9 cellular contexts compared by ENCODE assay signal in the genomic region with DNA sequence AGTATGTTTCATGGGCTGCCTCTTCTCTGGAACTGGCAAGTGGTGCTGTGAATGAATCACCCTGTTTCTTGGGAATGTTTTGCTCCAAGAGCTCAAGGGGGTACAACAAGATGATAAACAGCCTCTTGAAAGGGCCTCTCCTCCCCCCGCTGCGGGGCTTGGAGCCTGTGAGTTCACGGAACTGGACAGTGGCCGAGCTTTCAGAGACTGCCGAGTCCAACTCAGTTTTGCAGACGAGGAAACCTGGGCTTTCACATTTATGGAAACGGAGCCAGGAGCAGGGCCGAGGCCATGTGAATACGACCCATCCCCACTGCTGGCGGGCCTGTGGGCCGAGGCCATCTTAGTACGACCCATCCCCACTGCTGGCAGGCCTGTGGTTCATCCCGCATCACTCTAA. TPM values are rescaled to one million over a fixed set of nuclear protein-coding genes. Genes with fewer than 3 reads are reported as not detected.
DNase-seq lines count a peak whose midpoint lies in the region; ATAC-seq and TF ChIP-seq lines count a peak whose summit lies in the region.
"Had no signal": no experiment of that assay in that cellular context is flagged by ENCODE, and none has a peak within 500 bp of the region (broad histone marks: within the 10 kb centered on the region; RNA-seq: fewer than 3 reads in every experiment).

No MANE protein-coding gene starts in this region.

- no peak overlapping the region for H3K9ac ChIP-seq in colonic mucosa (ENCODE audit: low read depth in 2 of 2, low read length in 2 of 2)
- H3K9ac ChIP-seq in stomach smooth muscle (ENCODE audit: low read length in 2 of 2) = peak overlapping the region in 1 of 2 donors; percentile 50

- H3K27ac ChIP-seq in colonic mucosa (no peak overlapping the region), lower lobe of right lung (peak overlapping the region; percentile 24), stomach smooth muscle (ENCODE audit: low read length) (peak overlapping the region; percentile 70)

- no peak overlapping the region for H3K4me3 ChIP-seq in colonic mucosa
- H3K4me3 ChIP-seq in lower lobe of right lung = no peak overlapping the region
- H3K4me3 ChIP-seq in stomach smooth muscle (ENCODE audit: low read length in 2 of 2) = peak overlapping the region in 1 of 2 donors; percentile 8
- no peak overlapping the region for H3K4me3 ChIP-seq in HAP-1

- H3K27me3 ChIP-seq in colonic mucosa = no peaks in the 10 kb centered on the region
- no peaks in the 10 kb centered on the region for H3K27me3 ChIP-seq in lower lobe of right lung (ENCODE audit: low read depth)
- H3K27me3 ChIP-seq in stomach smooth muscle (ENCODE audit: control insufficient read depth in 1 of 2, insufficient read depth in 2 of 2, low read length in 2 of 2) = no peaks in the 10 kb centered on the region
- no peaks in the 10 kb centered on the region for H3K27me3 ChIP-seq in HAP-1 (ENCODE audit: low read depth)

- intact Hi-C loops in colonic mucosa (cut with DNase I) (no loop called here), lower lobe of right lung (cut with DNase I) (no loop called here)

- peak; percentile 88 for DNase-seq in GM03348 (ENCODE audit: low spot score)
- DNase-seq in colonic mucosa = peak; percentile 71
- DNase-seq in lower lobe of right lung = peak; percentile 76
- no peak for DNase-seq in activated CD4-positive, alpha-beta T cell treated with anti-CD3 and anti-CD28 coated beads, Interleukin-2, amount 50 U/mL, for 4 hours
- DNase-seq in HAP-1 (ENCODE audit: low spot score in 2 of 2) = no peak
- DNase-seq in KBM-7 = no peak
- DNase-seq: amygdala had no signal

- no peaks in the 10 kb centered on the region for H3K4me1 ChIP-seq in colonic mucosa
- peaks cover 9% of the 10 kb centered on the region for H3K4me1 ChIP-seq in lower lobe of right lung
- peaks cover 33% of the 10 kb centered on the region for H3K4me1 ChIP-seq in stomach smooth muscle (ENCODE audit: control insufficient read depth, insufficient read depth, low read length)
- H3K4me1 ChIP-seq in HAP-1 = no peaks in the 10 kb centered on the region

- TF ChIP-seq CTCF in colonic mucosa (IDR thresholded peaks at IDR 0.05) (no peak), lower lobe of right lung (IDR thresholded peaks at IDR 0.05) (no peak)

- ATAC-seq in lower lobe of right lung (peak; percentile 70 to 79), HG03175 (IDR thresholded peaks at IDR 0.05; ENCODE audit: unreplicated experiment) (no peak)

- H3K9me3 ChIP-seq in colonic mucosa (no peaks in the 10 kb centered on the region), lower lobe of right lung (no peaks in the 10 kb centered on the region), stomach smooth muscle (ENCODE audit: control insufficient read depth in 2 of 2, low read length in 2 of 2) (no peaks in the 10 kb centered on the region), HAP-1 (no peaks in the 10 kb centered on the region)

- in situ Hi-C loops in HAP-1 (cut with MboI; ENCODE audit: low sequenced_read_pairs) (no loop called here), KBM-7 (cut with MboI; ENCODE audit: low pct_unique_long_range_greater_than_20kb, low sequenced_read_pairs) (no loop called here)

- H3K36me3 ChIP-seq in colonic mucosa = no peaks in the 10 kb centered on the region
- H3K36me3 ChIP-seq in lower lobe of right lung = no peaks in the 10 kb centered on the region
- no peaks in the 10 kb centered on the region for H3K36me3 ChIP-seq in stomach smooth muscle (ENCODE audit: control insufficient read depth in 2 of 2, insufficient read depth in 2 of 2, low read length in 2 of 2)
- no peaks in the 10 kb centered on the region for H3K36me3 ChIP-seq in HAP-1 (replicated peaks)

RNA-seq across cellular contexts. Expression of a gene that starts 18.2 kb away (rescaled TPM):
- total RNA-seq in colonic mucosa = 100 to 1,000 TPM; 102 to 123 TPM
- 72.7 TPM for total RNA-seq in lower lobe of right lung

RNA-seq across cellular contexts. Expression of a gene that starts 38.3 kb away (rescaled TPM):
- 10 to 100 TPM; 27.1 to 44.6 TPM for total RNA-seq in colonic mucosa
- total RNA-seq in lower lobe of right lung = 28.2 TPM

Comparison
In these comparisons a context has a peak if more than half of its experiments do, and no peak if none do; other contexts are left out.
1. DNase-seq: peak in GM03348 (single experiment), colonic mucosa (single experiment) and lower lobe of right lung (single experiment); none in activated CD4-positive, alpha-beta T cell treated with anti-CD3 and anti-CD28 coated beads, Interleukin-2, amount 50 U/mL, for 4 hours (0 of 2), HAP-1 (0 of 2) and KBM-7 (single experiment).